Comparison of ENCODE assay signal across 2 cellular contexts in genomic region chr15:29849218-29849617, GRCh38.
TF ChIP-seq lines count a peak whose summit lies in the region.

No MANE protein-coding gene starts in this region.

TF ChIP-seq in A549, 52 proteins besides CTCF, POLR2A, EP300 and RAD21 (continued from another document):
- TF ChIP-seq, protein P1, sequence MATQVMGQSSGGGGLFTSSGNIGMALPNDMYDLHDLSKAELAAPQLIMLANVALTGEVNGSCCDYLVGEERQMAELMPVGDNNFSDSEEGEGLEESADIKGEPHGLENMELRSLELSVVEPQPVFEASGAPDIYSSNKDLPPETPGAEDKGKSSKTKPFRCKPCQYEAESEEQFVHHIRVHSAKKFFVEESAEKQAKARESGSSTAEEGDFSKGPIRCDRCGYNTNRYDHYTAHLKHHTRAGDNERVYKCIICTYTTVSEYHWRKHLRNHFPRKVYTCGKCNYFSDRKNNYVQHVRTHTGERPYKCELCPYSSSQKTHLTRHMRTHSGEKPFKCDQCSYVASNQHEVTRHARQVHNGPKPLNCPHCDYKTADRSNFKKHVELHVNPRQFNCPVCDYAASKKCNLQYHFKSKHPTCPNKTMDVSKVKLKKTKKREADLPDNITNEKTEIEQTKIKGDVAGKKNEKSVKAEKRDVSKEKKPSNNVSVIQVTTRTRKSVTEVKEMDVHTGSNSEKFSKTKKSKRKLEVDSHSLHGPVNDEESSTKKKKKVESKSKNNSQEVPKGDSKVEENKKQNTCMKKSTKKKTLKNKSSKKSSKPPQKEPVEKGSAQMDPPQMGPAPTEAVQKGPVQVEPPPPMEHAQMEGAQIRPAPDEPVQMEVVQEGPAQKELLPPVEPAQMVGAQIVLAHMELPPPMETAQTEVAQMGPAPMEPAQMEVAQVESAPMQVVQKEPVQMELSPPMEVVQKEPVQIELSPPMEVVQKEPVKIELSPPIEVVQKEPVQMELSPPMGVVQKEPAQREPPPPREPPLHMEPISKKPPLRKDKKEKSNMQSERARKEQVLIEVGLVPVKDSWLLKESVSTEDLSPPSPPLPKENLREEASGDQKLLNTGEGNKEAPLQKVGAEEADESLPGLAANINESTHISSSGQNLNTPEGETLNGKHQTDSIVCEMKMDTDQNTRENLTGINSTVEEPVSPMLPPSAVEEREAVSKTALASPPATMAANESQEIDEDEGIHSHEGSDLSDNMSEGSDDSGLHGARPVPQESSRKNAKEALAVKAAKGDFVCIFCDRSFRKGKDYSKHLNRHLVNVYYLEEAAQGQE (IDR thresholded peaks at IDR 0.05) = no peak
TF ChIP-seq in A549: peak in this region for 1.

TF ChIP-seq in HepG2, 621 proteins besides CTCF, POLR2A, EP300 and RAD21 (continued from another document):
- TF ChIP-seq TFE3 (CRISPR knock-in tag; IDR thresholded peaks at IDR 0.05) = no peak
- no peak for TF ChIP-seq POLR2AphosphoS5 (IDR thresholded peaks at IDR 0.05; ENCODE audit: low read depth, low read length)
- TF ChIP-seq ZNF317 (CRISPR knock-in tag; IDR thresholded peaks at IDR 0.05) = no peak
- no peak for TF ChIP-seq GLMP (CRISPR knock-in tag; IDR thresholded peaks at IDR 0.05; ENCODE audit: borderline replicate concordance)
- no peak for TF ChIP-seq ZNF263 (CRISPR knock-in tag; IDR thresholded peaks at IDR 0.05)
- TF ChIP-seq, protein P2, sequence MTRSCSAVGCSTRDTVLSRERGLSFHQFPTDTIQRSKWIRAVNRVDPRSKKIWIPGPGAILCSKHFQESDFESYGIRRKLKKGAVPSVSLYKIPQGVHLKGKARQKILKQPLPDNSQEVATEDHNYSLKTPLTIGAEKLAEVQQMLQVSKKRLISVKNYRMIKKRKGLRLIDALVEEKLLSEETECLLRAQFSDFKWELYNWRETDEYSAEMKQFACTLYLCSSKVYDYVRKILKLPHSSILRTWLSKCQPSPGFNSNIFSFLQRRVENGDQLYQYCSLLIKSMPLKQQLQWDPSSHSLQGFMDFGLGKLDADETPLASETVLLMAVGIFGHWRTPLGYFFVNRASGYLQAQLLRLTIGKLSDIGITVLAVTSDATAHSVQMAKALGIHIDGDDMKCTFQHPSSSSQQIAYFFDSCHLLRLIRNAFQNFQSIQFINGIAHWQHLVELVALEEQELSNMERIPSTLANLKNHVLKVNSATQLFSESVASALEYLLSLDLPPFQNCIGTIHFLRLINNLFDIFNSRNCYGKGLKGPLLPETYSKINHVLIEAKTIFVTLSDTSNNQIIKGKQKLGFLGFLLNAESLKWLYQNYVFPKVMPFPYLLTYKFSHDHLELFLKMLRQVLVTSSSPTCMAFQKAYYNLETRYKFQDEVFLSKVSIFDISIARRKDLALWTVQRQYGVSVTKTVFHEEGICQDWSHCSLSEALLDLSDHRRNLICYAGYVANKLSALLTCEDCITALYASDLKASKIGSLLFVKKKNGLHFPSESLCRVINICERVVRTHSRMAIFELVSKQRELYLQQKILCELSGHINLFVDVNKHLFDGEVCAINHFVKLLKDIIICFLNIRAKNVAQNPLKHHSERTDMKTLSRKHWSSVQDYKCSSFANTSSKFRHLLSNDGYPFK (CRISPR knock-in tag; IDR thresholded peaks at IDR 0.05; ENCODE audit: borderline replicate concordance) = no peak
- TF ChIP-seq HDAC6 (IDR thresholded peaks at IDR 0.05; ENCODE audit: low read depth, low read length) = no peak
- no peak for TF ChIP-seq ZNF24 (IDR thresholded peaks at IDR 0.05)
- no peak for TF ChIP-seq NFRKB (IDR thresholded peaks at IDR 0.05)
- no peak for TF ChIP-seq MAFF (IDR thresholded peaks at IDR 0.05; ENCODE audit: low read depth, low read length)
- no peak for TF ChIP-seq ZNF121 (CRISPR knock-in tag; IDR thresholded peaks at IDR 0.05)
- no peak for TF ChIP-seq ZNF563 (CRISPR knock-in tag; IDR thresholded peaks at IDR 0.05)
